Comparison of ENCODE assay signal across 8 cellular contexts in genomic region chr19:3035542-3036118, GRCh38. TPM values are rescaled to one million over a fixed set of nuclear protein-coding genes. Genes with fewer than 3 reads are reported as not detected.
DNase-seq lines count a peak whose midpoint lies in the region; ATAC-seq lines count a peak whose summit lies in the region.

No MANE protein-coding gene starts in this region.

- H3K27me3 Mint-ChIP-seq in effector memory CD8-positive, alpha-beta T cell = peaks cover 0 to 10% of the 10 kb centered on the region in 2 donors

- H3K9me3 Mint-ChIP-seq in effector memory CD8-positive, alpha-beta T cell = no peaks in the 10 kb centered on the region

- H3K27ac Mint-ChIP-seq in effector memory CD8-positive, alpha-beta T cell = peak overlapping the region; percentile 97 to 98

- peak; percentile 97 for DNase-seq in CMK (ENCODE audit: low read depth)
- peak; percentile 98 for DNase-seq in HT1080 (ENCODE audit: low read depth)
- peak; percentile 94 to 95 for DNase-seq in NOMO-1 (lab: John Stamatoyannopoulos, UW; ENCODE audit: unreplicated experiment in 2 of 2)
- peak; percentile 85 to 95 (median 86) for DNase-seq in activated CD8-positive, alpha-beta memory T cell treated with anti-CD3 and anti-CD28 coated beads for 48 hours (ENCODE audit: low read depth in 2 of 3, low spot score in 2 of 3)
- peak; percentile 93 to 94 (median 93) for DNase-seq in effector memory CD8-positive, alpha-beta T cell
- peak; percentile 99 for DNase-seq in medulla oblongata (ENCODE audit: extremely low spot score)
- peak; percentile 93 to 95 (median 94) for DNase-seq in stimulated activated CD4-positive, alpha-beta T cell treated with anti-CD3 and anti-CD28 coated beads, TNF-alpha, amount 100 ng/mL, for 48 hours (ENCODE audit: low read depth in 3 of 3)

- ATAC-seq in GM21360 (IDR thresholded peaks at IDR 0.05; ENCODE audit: unreplicated experiment) = peak; percentile 84
- peak; percentile 92 for ATAC-seq in effector memory CD8-positive, alpha-beta T cell (replicated peaks)

- H3K4me1 Mint-ChIP-seq in effector memory CD8-positive, alpha-beta T cell (ENCODE audit: low read depth in 2 of 2) = peaks cover 27 to 29% of the 10 kb centered on the region in 2 donors

- H3K36me3 Mint-ChIP-seq in effector memory CD8-positive, alpha-beta T cell (ENCODE audit: insufficient read depth) = peaks cover 26% of the 10 kb centered on the region

- H3K4me3 Mint-ChIP-seq in effector memory CD8-positive, alpha-beta T cell = peak overlapping the region; percentile 90 to 94

RNA-seq across cellular contexts. Expression of gene TLE2, which starts 6.5 kb away (rescaled TPM):
- 1.1 TPM in 1 of 2 replicates, not detected in the other for total RNA-seq in HT1080 (2014; rRNA removed; shearing (Covaris generic))
- polyA plus RNA-seq in HT1080 (2015; cell fraction: cytosol; rRNA removed) = 0.58 and 7.6 TPM in 2 replicates
- polyA plus RNA-seq in HT1080 (2015; cell fraction: nucleus; rRNA removed) = 1.5 and 3.1 TPM in 2 replicates

RNA-seq across cellular contexts. Expression of gene TLE5, which starts 26.7 kb away (rescaled TPM):
- total RNA-seq in HT1080 (2014; rRNA removed; shearing (Covaris generic)) = 244 and 289 TPM in 2 replicates
- polyA plus RNA-seq in HT1080 (2015; cell fraction: cytosol; rRNA removed) = 246 and 308 TPM in 2 replicates
- 235 and 261 TPM in 2 replicates for polyA plus RNA-seq in HT1080 (2015; cell fraction: nucleus; rRNA removed)

RNA-seq across cellular contexts. Expression of gene TLE6, which starts 58.3 kb away (rescaled TPM):
- total RNA-seq in HT1080 (2014; rRNA removed; shearing (Covaris generic)) = not detected in 2 replicates
- 0.11 and 0.41 TPM in 2 replicates for polyA plus RNA-seq in HT1080 (2015; cell fraction: cytosol; rRNA removed)
- 3.0 TPM in 1 of 2 replicates, not detected in the other for polyA plus RNA-seq in HT1080 (2015; cell fraction: nucleus; rRNA removed)

RNA-seq across cellular contexts. Expression of gene GNA11, which starts 58.5 kb away (rescaled TPM):
- 55.6 and 60.3 TPM in 2 replicates for total RNA-seq in HT1080 (2014; rRNA removed; shearing (Covaris generic))
- polyA plus RNA-seq in HT1080 (2015; cell fraction: cytosol; rRNA removed) = 43.2 and 43.9 TPM in 2 replicates
- polyA plus RNA-seq in HT1080 (2015; cell fraction: nucleus; rRNA removed) = 34.2 and 36.8 TPM in 2 replicates

Comparison
In these comparisons a context has a peak if more than half of its experiments do, and no peak if none do; other contexts are left out.
1. Peak in every context shown above with its lines: DNase-seq and ATAC-seq.